28 cellular contexts compared by ENCODE assay signal in genomic region chr10:112847778-112848177, GRCh38.
"Had no signal": no experiment of that assay in that cellular context is flagged by ENCODE, and none has a peak within 500 bp of the region (broad histone marks: within the 10 kb centered on the region; RNA-seq: fewer than 3 reads in every experiment).

No MANE protein-coding gene starts in this region.

- ATAC-seq: naive thymus-derived CD4-positive, alpha-beta T cell; natural killer cell; pancreas; psoas muscle; right cardiac atrium; sciatic nerve; stimulated activated memory B cell treated with anti-CD40 and anti-IgM and Interleukin-4, amounts not matched to agents 10 μg/mL and 1 μg/mL and 100 μg/mL, for 72 hours had no signal

- H3K9ac ChIP-seq: neural progenitor cell had no signal

- H3K27ac Mint-ChIP-seq: naive thymus-derived CD4-positive, alpha-beta T cell; natural killer cell; nephron; neural progenitor cell; stimulated activated memory B cell treated with anti-CD40 and anti-IgM and Interleukin-4, amounts not matched to agents 10 μg/mL and 1 μg/mL and 100 μg/mL, for 72 hours; stimulated activated naive CD8-positive, alpha-beta T cell treated with anti-CD3 and anti-CD28 coated beads, Interleukin-15, Interleukin-2, amounts not matched to agents 100 ng/mL and 50 ng/mL, for 24 hours had no signal

- H3K4me1 Mint-ChIP-seq: natural killer cell had no signal

- FAIRE-seq: pancreas, urothelium cell line had no signal

- H3K4me3 ChIP-seq: neural progenitor cell, pancreas, psoas muscle, skin epidermis, smooth muscle cell, spleen, stomach, thoracic aorta, thyroid gland, tibial nerve, upper lobe of left lung, vagina had no signal

- H3K4me3 Mint-ChIP-seq: natural killer cell; nephron; neural progenitor cell; stimulated activated memory B cell treated with anti-CD40 and anti-IgM and Interleukin-4, amounts not matched to agents 10 μg/mL and 1 μg/mL and 100 μg/mL, for 72 hours; stimulated activated naive CD8-positive, alpha-beta T cell treated with anti-CD3 and anti-CD28 coated beads, Interleukin-15, Interleukin-2, amounts not matched to agents 100 ng/mL and 50 ng/mL, for 24 hours had no signal

- H3K36me3 ChIP-seq: neural progenitor cell, pancreas, stomach, thoracic aorta, thyroid gland, upper lobe of left lung, vagina had no signal

- H3K4me2 ChIP-seq: neural progenitor cell, smooth muscle cell had no signal

- H3K9me3 ChIP-seq: pancreas, thyroid gland had no signal

- H3K4me1 ChIP-seq: pancreas, thyroid gland, vagina had no signal

- H3K27me3 ChIP-seq: neural progenitor cell, pancreas, spleen, stomach, thyroid gland, tibial nerve, upper lobe of left lung, vagina had no signal

- H3K27me3 Mint-ChIP-seq: naive thymus-derived CD4-positive, alpha-beta T cell; stimulated activated memory B cell treated with anti-CD40 and anti-IgM and Interleukin-4, amounts not matched to agents 10 μg/mL and 1 μg/mL and 100 μg/mL, for 72 hours; stimulated activated naive CD8-positive, alpha-beta T cell treated with anti-CD3 and anti-CD28 coated beads, Interleukin-15, Interleukin-2, amounts not matched to agents 100 ng/mL and 50 ng/mL, for 24 hours had no signal

- DNase-seq: naive thymus-derived CD4-positive, alpha-beta T cell; natural killer cell; occipital lobe; pancreas; psoas muscle; right cardiac atrium; spleen; stimulated activated CD4-positive, alpha-beta T cell treated with anti-CD3 and anti-CD28 coated beads, Interleukin-12 subunit alpha, Interleukin-12 subunit beta, amount 100 ng/mL, for 4 hours; stimulated activated CD4-positive, alpha-beta T cell treated with anti-CD3 and anti-CD28 coated beads, Interleukin-1b, Interleukin-23, amount 100 ng/mL, for 48 hours; stimulated activated CD4-positive, alpha-beta T cell treated with anti-CD3 and anti-CD28 coated beads, Interleukin-4, amount 100 ng/mL, for 1 hour; stimulated activated CD4-positive, alpha-beta T cell treated with anti-CD3 and anti-CD28 coated beads, Interleukin-4, amount 100 ng/mL, for 4 hours; stimulated activated CD8-positive, alpha-beta memory T cell treated with anti-CD3 and anti-CD28 coated beads, Interleukin-4, amount 100 ng/mL, for 48 hours; stimulated activated naive CD4-positive, alpha-beta T cell; stomach; thyroid gland; trophoblast cell; upper lobe of left lung had no signal

- H3K27ac ChIP-seq: neural progenitor cell, pancreas, psoas muscle, skin epidermis, spleen, stomach, thoracic aorta, thyroid gland, tibial nerve, upper lobe of left lung, vagina had no signal

- H2AFZ ChIP-seq: neural progenitor cell had no signal
